ENCODE assay signal across 1 cellular context in genomic region chr1:34843392-34844251, GRCh38.
TF ChIP-seq lines count a peak whose summit lies in the region.

No MANE protein-coding gene starts in this region.

TF ChIP-seq in K562, 482 proteins besides CTCF, POLR2A, EP300 and RAD21 (continued from another document and continues in another):
- 0 out of 2 replicates have a peak, but pooled peaks have one; percentile 18 for TF ChIP-seq ATF6 (CRISPR knock-in tag; IDR thresholded peaks at IDR 0.05)
- peak; percentile 40; the same call in 1 of the 2 replicates for TF ChIP-seq ELF1 (tag; IDR thresholded peaks at IDR 0.05)
- peak; percentile 93 for TF ChIP-seq FOXM1 (IDR thresholded peaks at IDR 0.05; ENCODE audit: low read depth)
- no peak for TF ChIP-seq FOXM1 (CRISPR knock-in tag; IDR thresholded peaks at IDR 0.05; ENCODE audit: low read depth)
- peak in 1 of 2 experiments; percentile 54; a peak in 1 of 4 replicates for TF ChIP-seq TEAD1 (CRISPR knock-in tag; IDR thresholded peaks at IDR 0.05)
- TF ChIP-seq MTA3 (IDR thresholded peaks at IDR 0.05; ENCODE audit: borderline replicate concordance), result peak; percentile 59; the same call in 1 of the 2 replicates
- no peak for TF ChIP-seq NR0B1 (IDR thresholded peaks at IDR 0.05; ENCODE audit: partially characterized antibody)
- TF ChIP-seq ZNF644 (tag; IDR thresholded peaks at IDR 0.05; ENCODE audit: low read depth), result peak; percentile 94
- TF ChIP-seq L3MBTL2 (IDR thresholded peaks at IDR 0.05), result peak; percentile 50
- TF ChIP-seq GTF3C2 (IDR thresholded peaks at IDR 0.05; ENCODE audit: borderline replicate concordance, extremely low read depth, insufficient read length), result no peak
- TF ChIP-seq CXXC5 (CRISPR knock-in tag; IDR thresholded peaks at IDR 0.05), result peak; percentile 97
- TF ChIP-seq NFE2L1 (tag; IDR thresholded peaks at IDR 0.05; ENCODE audit: borderline replicate concordance, low read depth), result no peak
- no peak for TF ChIP-seq ZNF740 (CRISPR knock-in tag; IDR thresholded peaks at IDR 0.05)
- no peak for TF ChIP-seq ZNF740 (tag; IDR thresholded peaks at IDR 0.05)
- TF ChIP-seq MXI1 (IDR thresholded peaks at IDR 0.05; ENCODE audit: low read depth, low read length), result peak; percentile 59; the same call in 1 of the 2 replicates
- TF ChIP-seq ZNF589 (CRISPR knock-in tag; IDR thresholded peaks at IDR 0.05; ENCODE audit: low read depth), result peak; percentile 98
- no peak for TF ChIP-seq NR2C2 (CRISPR knock-in tag; IDR thresholded peaks at IDR 0.05)
- peak; percentile 63 for TF ChIP-seq NR2C2 (tag; IDR thresholded peaks at IDR 0.05)
- no peak for TF ChIP-seq SRSF3 (IDR thresholded peaks at IDR 0.05; ENCODE audit: insufficient read depth, low read length)
- 0 out of 2 replicates have a peak, but pooled peaks have one; percentile 4 for TF ChIP-seq THRB (CRISPR knock-in tag; conservative IDR thresholded peaks at IDR 0.05)
- no peak for TF ChIP-seq ZC3H11A (IDR thresholded peaks at IDR 0.05; ENCODE audit: low read depth, low read length)
- peak; percentile 59; the same call in 1 of the 2 replicates for TF ChIP-seq KHSRP (IDR thresholded peaks at IDR 0.05)
- 0 out of 2 replicates have a peak, but pooled peaks have one; percentile 26 for TF ChIP-seq TCF7 (IDR thresholded peaks at IDR 0.05; ENCODE audit: borderline replicate concordance)
- TF ChIP-seq NFRKB (IDR thresholded peaks at IDR 0.05; ENCODE audit: low read depth), result peak; percentile 14; the same call in 1 of the 2 replicates
- TF ChIP-seq TCF3 (CRISPR knock-in tag; IDR thresholded peaks at IDR 0.05), result peak; percentile 100
- TF ChIP-seq RCOR1 (IDR thresholded peaks at IDR 0.05; ENCODE audit: borderline replicate concordance in 1 of 2, low read depth in 2 of 2, low read length in 2 of 2), result peak; percentile 89 to 94; a peak in 3 of 4 replicates
- TF ChIP-seq RB1 (IDR thresholded peaks at IDR 0.05; ENCODE audit: low read depth), result peak; percentile 49; the same call in 1 of the 2 replicates
- peak; percentile 46; the same call in 1 of the 2 replicates for TF ChIP-seq SMAD3 (CRISPR knock-in tag; conservative IDR thresholded peaks at IDR 0.05)
- peak in 1 of 2 experiments; percentile 92; a peak in 2 of 4 replicates for TF ChIP-seq ARNT (IDR thresholded peaks at IDR 0.05)
- TF ChIP-seq ARID4B (CRISPR knock-in tag; IDR thresholded peaks at IDR 0.05), result no peak; the same call in 1 of the 2 replicates
- no peak; the same call in 1 of the 2 replicates for TF ChIP-seq MGA (IDR thresholded peaks at IDR 0.05)
- TF ChIP-seq NFIX (CRISPR knock-in tag; IDR thresholded peaks at IDR 0.05; ENCODE audit: low read depth), result no peak
- TF ChIP-seq ESRRB (CRISPR knock-in tag; IDR thresholded peaks at IDR 0.05; ENCODE audit: borderline replicate concordance), result no peak
